In the genomic region with DNA sequence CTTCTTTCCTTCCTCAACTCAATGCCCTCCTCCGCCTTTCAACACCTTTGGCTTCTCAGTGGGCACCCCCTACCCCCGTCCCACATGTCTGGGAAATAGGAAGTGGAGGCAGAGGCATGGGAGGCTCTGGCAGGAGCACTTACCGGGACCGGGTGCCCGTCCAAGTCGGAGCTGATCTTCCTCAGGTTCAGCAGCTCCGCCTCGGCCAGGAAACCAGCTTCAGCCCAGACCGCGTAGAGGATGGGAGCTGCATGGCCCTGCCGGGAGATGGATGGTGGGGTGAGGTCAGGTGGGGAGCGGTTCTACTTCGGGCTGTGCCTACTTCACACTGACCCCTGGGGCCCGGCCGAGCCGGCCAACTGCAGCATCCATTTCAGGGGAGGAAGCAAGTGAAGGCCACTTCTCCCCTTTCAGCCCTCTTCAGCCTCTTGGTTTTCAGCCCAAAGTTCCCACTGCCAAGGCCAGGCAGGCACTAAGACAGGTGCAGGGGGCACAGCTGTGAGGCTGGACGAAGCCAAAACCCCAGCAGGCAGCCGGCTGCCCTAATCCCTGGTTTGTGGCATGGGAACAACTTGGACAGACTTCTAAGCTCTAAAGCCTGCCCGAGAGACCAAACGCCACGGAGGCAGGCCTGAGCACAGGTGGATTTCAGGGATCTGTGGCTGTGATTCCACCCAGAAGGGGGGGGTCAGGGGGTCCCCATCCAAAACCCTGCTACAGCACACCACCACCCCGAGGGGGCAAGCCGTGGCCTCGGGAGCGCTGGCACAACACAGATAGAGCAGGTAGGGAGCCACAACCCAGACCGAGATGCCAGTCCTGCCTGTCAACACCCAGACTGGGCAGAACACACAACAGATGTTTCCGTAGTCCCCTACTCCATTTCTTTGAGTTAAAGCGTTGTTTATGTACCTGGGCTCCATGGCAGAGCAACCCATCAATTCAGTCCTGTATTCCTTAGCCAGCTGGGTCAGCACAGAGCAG, we compare ENCODE assay signal across 1 cellular context.
A peak's percentile ranks its signal among the peaks of the same experiment; 100 is the strongest.
TF ChIP-seq lines count a peak whose summit lies in the region.

No MANE protein-coding gene starts in this region.

TF ChIP-seq in HepG2, 621 proteins besides CTCF, POLR2A, EP300 and RAD21:
- TF ChIP-seq EED (CRISPR knock-in tag; IDR thresholded peaks at IDR 0.05): no peak
- 0 out of 2 replicates have a peak, but pooled peaks have one; percentile 3 for TF ChIP-seq GABPA (IDR thresholded peaks at IDR 0.05; ENCODE audit: low read depth, low read length)
- TF ChIP-seq GABPA (CRISPR knock-in tag; IDR thresholded peaks at IDR 0.05; ENCODE audit: low read depth): no peak
